In the genomic region with DNA sequence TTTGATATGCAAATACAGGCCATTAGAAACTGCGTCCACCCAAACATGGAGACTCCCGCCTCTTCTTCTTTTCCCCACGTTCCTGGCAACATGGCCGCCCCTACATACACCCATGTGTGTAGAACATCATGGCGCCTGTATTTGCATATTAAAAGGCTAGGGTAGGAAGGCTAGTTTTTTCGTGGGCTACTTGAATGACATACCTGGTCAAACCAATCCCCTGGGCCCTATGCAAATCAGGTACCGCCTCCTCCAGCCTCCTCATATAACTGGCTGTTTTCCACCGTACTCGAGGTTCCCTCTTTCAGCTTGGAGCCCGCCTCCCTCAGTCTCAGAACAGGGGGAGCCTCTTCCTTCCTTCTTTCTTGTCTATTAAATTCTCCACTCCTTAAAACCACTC, we compare ENCODE assay signal across 2 cellular contexts.
TF ChIP-seq lines count a peak whose summit lies in the region.

No MANE protein-coding gene starts in this region.

TF ChIP-seq in liver, 16 proteins besides CTCF, POLR2A, EP300 and RAD21:
- TF ChIP-seq FOXA1 (IDR thresholded peaks at IDR 0.05) (no peak), YY1 (IDR thresholded peaks at IDR 0.05) (peak; percentile 90)

TF ChIP-seq in HepG2, 621 proteins besides CTCF, POLR2A, EP300 and RAD21:
- TF ChIP-seq ZNF605 (CRISPR knock-in tag; IDR thresholded peaks at IDR 0.05) (no peak), FOXA1 (IDR thresholded peaks at IDR 0.05) (no peak), FOXA1 (CRISPR knock-in tag; IDR thresholded peaks at IDR 0.05) (no peak), THAP7 (CRISPR knock-in tag; IDR thresholded peaks at IDR 0.05) (no peak), ZNF292 (CRISPR knock-in tag; IDR thresholded peaks at IDR 0.05; ENCODE audit: borderline replicate concordance, low read depth) (no peak), TCF7 (IDR thresholded peaks at IDR 0.05; ENCODE audit: low read depth) (no peak)
- TF ChIP-seq, protein P1, sequence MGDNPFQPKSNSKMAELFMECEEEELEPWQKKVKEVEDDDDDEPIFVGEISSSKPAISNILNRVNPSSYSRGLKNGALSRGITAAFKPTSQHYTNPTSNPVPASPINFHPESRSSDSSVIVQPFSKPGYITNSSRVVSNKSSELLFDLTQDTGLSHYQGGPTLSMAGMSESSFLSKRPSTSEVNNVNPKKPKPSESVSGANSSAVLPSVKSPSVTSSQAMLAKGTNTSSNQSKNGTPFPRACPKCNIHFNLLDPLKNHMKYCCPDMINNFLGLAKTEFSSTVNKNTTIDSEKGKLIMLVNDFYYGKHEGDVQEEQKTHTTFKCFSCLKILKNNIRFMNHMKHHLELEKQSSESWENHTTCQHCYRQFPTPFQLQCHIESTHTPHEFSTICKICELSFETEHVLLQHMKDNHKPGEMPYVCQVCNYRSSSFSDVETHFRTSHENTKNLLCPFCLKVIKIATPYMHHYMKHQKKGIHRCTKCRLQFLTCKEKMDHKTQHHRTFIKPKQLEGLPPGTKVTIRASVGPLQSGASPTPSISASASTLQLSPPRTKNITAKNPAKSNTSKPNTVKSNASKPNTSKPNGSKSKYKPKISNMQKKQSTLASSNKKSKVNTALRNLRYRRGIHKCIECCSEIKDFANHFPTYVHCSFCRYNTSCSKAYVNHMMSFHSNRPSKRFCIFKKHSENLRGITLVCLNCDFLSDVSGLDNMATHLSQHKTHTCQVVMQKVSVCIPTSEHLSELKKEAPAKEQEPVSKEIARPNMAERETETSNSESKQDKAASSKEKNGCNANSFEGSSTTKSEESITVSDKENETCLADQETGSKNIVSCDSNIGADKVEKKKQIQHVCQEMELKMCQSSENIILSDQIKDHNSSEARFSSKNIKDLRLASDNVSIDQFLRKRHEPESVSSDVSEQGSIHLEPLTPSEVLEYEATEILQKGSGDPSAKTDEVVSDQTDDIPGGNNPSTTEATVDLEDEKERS (CRISPR knock-in tag; IDR thresholded peaks at IDR 0.05): no peak
- TF ChIP-seq, protein P2, sequence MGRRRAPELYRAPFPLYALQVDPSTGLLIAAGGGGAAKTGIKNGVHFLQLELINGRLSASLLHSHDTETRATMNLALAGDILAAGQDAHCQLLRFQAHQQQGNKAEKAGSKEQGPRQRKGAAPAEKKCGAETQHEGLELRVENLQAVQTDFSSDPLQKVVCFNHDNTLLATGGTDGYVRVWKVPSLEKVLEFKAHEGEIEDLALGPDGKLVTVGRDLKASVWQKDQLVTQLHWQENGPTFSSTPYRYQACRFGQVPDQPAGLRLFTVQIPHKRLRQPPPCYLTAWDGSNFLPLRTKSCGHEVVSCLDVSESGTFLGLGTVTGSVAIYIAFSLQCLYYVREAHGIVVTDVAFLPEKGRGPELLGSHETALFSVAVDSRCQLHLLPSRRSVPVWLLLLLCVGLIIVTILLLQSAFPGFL (CRISPR knock-in tag; IDR thresholded peaks at IDR 0.05): no peak
